ENCODE assay signal across 1 cellular context in genomic region chr11:113874920-113875413, GRCh38.
TF ChIP-seq lines count a peak whose summit lies in the region.

No MANE protein-coding gene starts in this region.

TF ChIP-seq in IMR-90, 13 proteins besides CTCF, POLR2A, EP300 and RAD21 (continued from another document):
- TF ChIP-seq, protein P1, sequence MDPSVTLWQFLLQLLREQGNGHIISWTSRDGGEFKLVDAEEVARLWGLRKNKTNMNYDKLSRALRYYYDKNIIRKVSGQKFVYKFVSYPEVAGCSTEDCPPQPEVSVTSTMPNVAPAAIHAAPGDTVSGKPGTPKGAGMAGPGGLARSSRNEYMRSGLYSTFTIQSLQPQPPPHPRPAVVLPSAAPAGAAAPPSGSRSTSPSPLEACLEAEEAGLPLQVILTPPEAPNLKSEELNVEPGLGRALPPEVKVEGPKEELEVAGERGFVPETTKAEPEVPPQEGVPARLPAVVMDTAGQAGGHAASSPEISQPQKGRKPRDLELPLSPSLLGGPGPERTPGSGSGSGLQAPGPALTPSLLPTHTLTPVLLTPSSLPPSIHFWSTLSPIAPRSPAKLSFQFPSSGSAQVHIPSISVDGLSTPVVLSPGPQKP (IDR thresholded peaks at IDR 0.05; ENCODE audit: borderline replicate concordance, low read depth, low read length): no peak
- TF ChIP-seq RCOR1 (IDR thresholded peaks at IDR 0.05; ENCODE audit: insufficient replicate concordance, low read length) (no peak), BHLHE40 (IDR thresholded peaks at IDR 0.05; ENCODE audit: low read depth, low read length) (no peak), MAZ (IDR thresholded peaks at IDR 0.05; ENCODE audit: borderline replicate concordance, low read depth, low read length) (no peak), FOS (IDR thresholded peaks at IDR 0.05; ENCODE audit: low read depth, low read length) (no peak), SMC3 (IDR thresholded peaks at IDR 0.05; ENCODE audit: low read depth, low read length) (no peak), RFX5 (IDR thresholded peaks at IDR 0.05; ENCODE audit: low read depth, low read length) (no peak), CEBPB (IDR thresholded peaks at IDR 0.05; ENCODE audit: low read depth, low read length) (no peak), MXI1 (IDR thresholded peaks at IDR 0.05; ENCODE audit: borderline replicate concordance, low read depth, low read length) (no peak), MAFK (IDR thresholded peaks at IDR 0.05; ENCODE audit: low read depth, low read length) (no peak), CHD1 (IDR thresholded peaks at IDR 0.05; ENCODE audit: low read depth, low read length) (no peak)
- TF ChIP-seq, protein P2, sequence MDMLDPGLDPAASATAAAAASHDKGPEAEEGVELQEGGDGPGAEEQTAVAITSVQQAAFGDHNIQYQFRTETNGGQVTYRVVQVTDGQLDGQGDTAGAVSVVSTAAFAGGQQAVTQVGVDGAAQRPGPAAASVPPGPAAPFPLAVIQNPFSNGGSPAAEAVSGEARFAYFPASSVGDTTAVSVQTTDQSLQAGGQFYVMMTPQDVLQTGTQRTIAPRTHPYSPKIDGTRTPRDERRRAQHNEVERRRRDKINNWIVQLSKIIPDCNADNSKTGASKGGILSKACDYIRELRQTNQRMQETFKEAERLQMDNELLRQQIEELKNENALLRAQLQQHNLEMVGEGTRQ (IDR thresholded peaks at IDR 0.05; ENCODE audit: low read depth, low read length): no peak
